ENCODE assay signal across 8 cellular contexts in genomic region chr19:1860821-1861598, GRCh38. TPM values are rescaled to one million over a fixed set of nuclear protein-coding genes. Genes with fewer than 3 reads are reported as not detected.
DNase-seq lines count a peak whose midpoint lies in the region; ATAC-seq, FAIRE-seq and TF ChIP-seq lines count a peak whose summit lies in the region.

No MANE protein-coding gene starts in this region.

- TF ChIP-seq CTCF in GM06990 (IDR thresholded peaks at IDR 0.05; ENCODE audit: insufficient read depth, low read length, poor library complexity, severe bottlenecking) (no peak), PC-3 (conservative IDR thresholded peaks at IDR 0.05; ENCODE audit: low read depth, low read length) (no peak), endothelial cell of umbilical vein (IDR thresholded peaks at IDR 0.05; ENCODE audit: extremely low read depth in 1 of 2, insufficient read depth in 1 of 2, low read depth in 1 of 2, low read length in 2 of 2) (no peak), progenitor cell of endocrine pancreas (IDR thresholded peaks at IDR 0.05; ENCODE audit: unreplicated experiment) (no peak)

- H3K9me3 ChIP-seq in PC-3 (ENCODE audit: low read length) (no peaks in the 10 kb centered on the region), endothelial cell of umbilical vein (replicated peaks; ENCODE audit: control insufficient read depth, insufficient read depth, low read length) (no peaks in the 10 kb centered on the region)

- BruUV-seq in PC-3 (replicated peaks; lab: Mats Ljungman, UMichigan) (no TSS peak), endothelial cell of umbilical vein (replicated peaks; lab: Mats Ljungman, UMichigan) (no TSS peak)

- DNase-seq in GM06990 (ENCODE audit: extremely low read depth, insufficient read length) (no peak), PC-3 (no peak), endothelial cell of umbilical vein (ENCODE audit: low read depth, low spot score) (no peak), progenitor cell of endocrine pancreas (ENCODE audit: low spot score, unreplicated experiment) (no peak), NCI-H345 treated with DMSO at 0.1 percent for 48 hours (lab: John Stamatoyannopoulos, UW; ENCODE audit: unreplicated experiment) (no peak), NCI-H748 treated with DMSO at 0.1 percent for 48 hours (lab: John Stamatoyannopoulos, UW) (no peak), SKM-1 treated with dmso at 0.1 percent for 144 hours (lab: John Stamatoyannopoulos, UW; ENCODE audit: unreplicated experiment) (no peak)
- no peak for DNase-seq in activated CD4-positive, CD25-positive, alpha-beta regulatory T cell (lab: John Stamatoyannopoulos, UW)

- H3K27me3 ChIP-seq in GM06990 (replicated peaks; ENCODE audit: control insufficient read depth, insufficient read depth, low read length) (no peaks in the 10 kb centered on the region), PC-3 (ENCODE audit: low read length) (no peaks in the 10 kb centered on the region), endothelial cell of umbilical vein (ENCODE audit: control insufficient read depth in 2 of 2, insufficient read depth in 2 of 2, low read length in 2 of 2) (no peaks in the 10 kb centered on the region)

- ATAC-seq in PC-3 = no peak

- no peak overlapping the region for H3K27ac Mint-ChIP-seq in progenitor cell of endocrine pancreas

- no peaks in the 10 kb centered on the region for H3K9me2 ChIP-seq in PC-3 (replicated peaks; ENCODE audit: low read length)

- peaks cover 64% of the 10 kb centered on the region for H3K79me2 ChIP-seq in PC-3 (ENCODE audit: low read length)
- H3K79me2 ChIP-seq in endothelial cell of umbilical vein (ENCODE audit: control insufficient read depth, insufficient read depth, low read length) = peaks cover 68% of the 10 kb centered on the region

- H3K4me1 Mint-ChIP-seq in progenitor cell of endocrine pancreas (ENCODE audit: low read depth) = peaks cover 10% of the 10 kb centered on the region

- no peak overlapping the region for H2AFZ ChIP-seq in PC-3 (ENCODE audit: low read length)
- H2AFZ ChIP-seq in endothelial cell of umbilical vein (ENCODE audit: low read depth, low read length) = no peak overlapping the region

- peak overlapping the region; percentile 11 for H3K4me3 Mint-ChIP-seq in progenitor cell of endocrine pancreas (ENCODE audit: low read depth)

- H3K4me2 ChIP-seq in PC-3 (ENCODE audit: low read length) (peak overlapping the region; percentile 95), endothelial cell of umbilical vein (ENCODE audit: insufficient read depth, low read length) (peak overlapping the region; percentile 89)

- H3K27ac ChIP-seq in PC-3 (ENCODE audit: low read length) (no peak overlapping the region), endothelial cell of umbilical vein (ENCODE audit: insufficient read depth, low read depth, low read length) (no peak overlapping the region)

- H3K9me1 ChIP-seq in endothelial cell of umbilical vein (replicated peaks; ENCODE audit: control insufficient read depth, extremely low read depth, insufficient read depth, low read length) = no peaks in the 10 kb centered on the region

- H3K9ac ChIP-seq in PC-3 (ENCODE audit: low read length) (peak overlapping the region; percentile 81), endothelial cell of umbilical vein (replicated peaks; ENCODE audit: extremely low read depth, insufficient read depth, low read length) (peak overlapping the region; percentile 82)

- H3F3A ChIP-seq in PC-3 (ENCODE audit: low read length, unreplicated experiment) = no peaks in the 10 kb centered on the region

- H3K4me3 ChIP-seq in GM06990 (replicated peaks; ENCODE audit: low read depth, low read length) (peak overlapping the region; percentile 70), PC-3 (ENCODE audit: low read length) (peak overlapping the region; percentile 94), endothelial cell of umbilical vein (replicated peaks in 1 of 3; ENCODE audit: insufficient read depth in 1 of 3, low read depth in 1 of 3, low read length in 3 of 3) (peak overlapping the region; percentile 78 to 99 (median 85))

- H3K36me3 Mint-ChIP-seq in progenitor cell of endocrine pancreas (ENCODE audit: insufficient read depth) = no peaks in the 10 kb centered on the region

- H3K4me1 ChIP-seq in PC-3 (ENCODE audit: insufficient read depth, low read length) (peaks cover 17% of the 10 kb centered on the region; the same call in 1 of the 2 replicates), endothelial cell of umbilical vein (ENCODE audit: control insufficient read depth, extremely low read depth, insufficient read depth, low read length) (peaks cover 41% of the 10 kb centered on the region)

- no peaks in the 10 kb centered on the region for H3K9me3 Mint-ChIP-seq in progenitor cell of endocrine pancreas (ENCODE audit: low read depth)

- no peak for FAIRE-seq in endothelial cell of umbilical vein (lab: Jason Lieb, UNC)

- H3K36me3 ChIP-seq in GM06990 (ENCODE audit: control insufficient read depth, insufficient read depth, low read length) (no peaks in the 10 kb centered on the region), PC-3 (ENCODE audit: low read depth, low read length) (no peaks in the 10 kb centered on the region), endothelial cell of umbilical vein (ENCODE audit: control insufficient read depth in 2 of 2, extremely low read depth in 1 of 2, insufficient read depth in 2 of 2, low read length in 2 of 2) (no peaks in the 10 kb centered on the region)

- H3K27me3 Mint-ChIP-seq in progenitor cell of endocrine pancreas = peaks cover 21% of the 10 kb centered on the region

- dilution Hi-C loops in endothelial cell of umbilical vein (cut with MboI; ENCODE audit: extremely low pct_ligation_motif_present, low sequenced_read_pairs) = no loop called here

- no peak for TF ChIP-seq POLR2A in endothelial cell of umbilical vein (IDR thresholded peaks at IDR 0.05; ENCODE audit: low read depth, low read length)

- intact Hi-C loops in PC-3 (cut with micrococcal nuclease) (no loop called here), endothelial cell of umbilical vein (cut with micrococcal nuclease) (no loop called here)

- H4K20me1 ChIP-seq in PC-3 (ENCODE audit: low read length) (peaks cover 27% of the 10 kb centered on the region), endothelial cell of umbilical vein (replicated peaks; ENCODE audit: control insufficient read depth, extremely low read depth, insufficient read depth, low read length) (no peaks in the 10 kb centered on the region)

- CTCF ChIA-PET in PC-3 (lab: Charles Lee) = no interaction called here
- CTCF ChIA-PET in endothelial cell of umbilical vein (lab: Charles Lee) = no interaction called here

- POLR2A ChIA-PET in PC-3 (lab: Charles Lee; ENCODE audit: unreplicated experiment) (no interaction called here), endothelial cell of umbilical vein (lab: Charles Lee) (no interaction called here)

RNA-seq across cellular contexts. Expression of gene KLF16, which starts 2.4 kb away (rescaled TPM):
- 15.1 and 20.9 TPM in 2 replicates for total RNA-seq in PC-3 (2014; rRNA removed)
- total RNA-seq in endothelial cell of umbilical vein = 36.6 and 38.0 TPM in 2 replicates
- polyA plus RNA-seq in endothelial cell of umbilical vein = 11.6 and 22.6 TPM in 2 replicates
- 6.0 and 10.4 TPM in 2 replicates for polyA plus RNA-seq in endothelial cell of umbilical vein (2011; cell fraction: cytosol; rRNA removed)
- 4.4 and 4.6 TPM in 2 replicates for polyA plus RNA-seq in endothelial cell of umbilical vein (2011; cell fraction: nucleus; rRNA removed)
- polyA plus RNA-seq in endothelial cell of umbilical vein (2012) = 12.1 and 19.5 TPM in 2 replicates
- polyA minus RNA-seq in endothelial cell of umbilical vein = 3.1 and 3.2 TPM in 2 replicates
- polyA minus RNA-seq in endothelial cell of umbilical vein (2011; cell fraction: cytosol; rRNA and poly(A)+ RNA removed) = 19.7 TPM
- 2.0 and 3.2 TPM in 2 replicates for polyA minus RNA-seq in endothelial cell of umbilical vein (2011; cell fraction: nucleus; rRNA and poly(A)+ RNA removed)
- 13.2 and 13.5 TPM in 2 replicates for total RNA-seq in progenitor cell of endocrine pancreas

RNA-seq across cellular contexts. Expression of gene REXO1, which starts 12.7 kb away (rescaled TPM):
- total RNA-seq in PC-3 (2014; rRNA removed) (21.4 and 24.3 TPM in 2 replicates), endothelial cell of umbilical vein (41.1 and 44.6 TPM in 2 replicates), progenitor cell of endocrine pancreas (42.8 and 44.6 TPM in 2 replicates)
- 56.9 and 88.8 TPM in 2 replicates for polyA plus RNA-seq in endothelial cell of umbilical vein
- 18.9 and 26.1 TPM in 2 replicates for polyA plus RNA-seq in endothelial cell of umbilical vein (2011; cell fraction: cytosol; rRNA removed)
- 112 and 117 TPM in 2 replicates for polyA plus RNA-seq in endothelial cell of umbilical vein (2011; cell fraction: nucleus; rRNA removed)
- 23.1 and 32.6 TPM in 2 replicates for polyA plus RNA-seq in endothelial cell of umbilical vein (2012)
- polyA minus RNA-seq in endothelial cell of umbilical vein = 13.5 and 14.6 TPM in 2 replicates
- polyA minus RNA-seq in endothelial cell of umbilical vein (2011; cell fraction: cytosol; rRNA and poly(A)+ RNA removed) = 18.6 TPM
- polyA minus RNA-seq in endothelial cell of umbilical vein (2011; cell fraction: nucleus; rRNA and poly(A)+ RNA removed) = 13.1 and 32.2 TPM in 2 replicates

RNA-seq across cellular contexts. Expression of gene ABHD17A, which starts 24.3 kb away (rescaled TPM):
- 101 and 102 TPM in 2 replicates for total RNA-seq in PC-3 (2014; rRNA removed)
- 89.8 and 97.0 TPM in 2 replicates for total RNA-seq in endothelial cell of umbilical vein
- polyA plus RNA-seq in endothelial cell of umbilical vein = 143 and 179 TPM in 2 replicates
- polyA plus RNA-seq in endothelial cell of umbilical vein (2011; cell fraction: cytosol; rRNA removed) = 38.4 and 71.7 TPM in 2 replicates
- 76.9 and 77.9 TPM in 2 replicates for polyA plus RNA-seq in endothelial cell of umbilical vein (2011; cell fraction: nucleus; rRNA removed)
- 29.4 and 57.3 TPM in 2 replicates for polyA plus RNA-seq in endothelial cell of umbilical vein (2012)
- polyA minus RNA-seq in endothelial cell of umbilical vein = 41.1 and 52.8 TPM in 2 replicates
- polyA minus RNA-seq in endothelial cell of umbilical vein (2011; cell fraction: cytosol; rRNA and poly(A)+ RNA removed) = 28.8 TPM
- polyA minus RNA-seq in endothelial cell of umbilical vein (2011; cell fraction: nucleus; rRNA and poly(A)+ RNA removed) = 11.6 and 18.8 TPM in 2 replicates
- 46.5 and 48.8 TPM in 2 replicates for total RNA-seq in progenitor cell of endocrine pancreas

RNA-seq across cellular contexts. Expression of gene ADAT3, which starts 44.2 kb away (rescaled TPM):
- total RNA-seq in PC-3 (2014; rRNA removed) (8.4 and 10.3 TPM in 2 replicates), endothelial cell of umbilical vein (8.0 and 11.7 TPM in 2 replicates), progenitor cell of endocrine pancreas (14.1 and 16.2 TPM in 2 replicates)
- polyA plus RNA-seq in endothelial cell of umbilical vein = 5.7 and 8.6 TPM in 2 replicates
- polyA plus RNA-seq in endothelial cell of umbilical vein (2011; cell fraction: cytosol; rRNA removed) = 1.1 and 2.6 TPM in 2 replicates
- polyA plus RNA-seq in endothelial cell of umbilical vein (2011; cell fraction: nucleus; rRNA removed) = 3.4 and 3.8 TPM in 2 replicates
- 1.7 and 2.9 TPM in 2 replicates for polyA plus RNA-seq in endothelial cell of umbilical vein (2012)
- polyA minus RNA-seq in endothelial cell of umbilical vein = 2.0 and 3.3 TPM in 2 replicates
- polyA minus RNA-seq in endothelial cell of umbilical vein (2011; cell fraction: cytosol; rRNA and poly(A)+ RNA removed) = 5.0 TPM
- polyA minus RNA-seq in endothelial cell of umbilical vein (2011; cell fraction: nucleus; rRNA and poly(A)+ RNA removed) = 2.8 and 7.1 TPM in 2 replicates

RNA-seq across cellular contexts. Expression of gene SCAMP4, which starts 44.2 kb away (rescaled TPM):
- total RNA-seq in PC-3 (2014; rRNA removed) (61.5 and 73.7 TPM in 2 replicates), endothelial cell of umbilical vein (68.2 and 72.2 TPM in 2 replicates), progenitor cell of endocrine pancreas (101 and 102 TPM in 2 replicates)
- 24.4 and 29.6 TPM in 2 replicates for polyA plus RNA-seq in endothelial cell of umbilical vein
- polyA plus RNA-seq in endothelial cell of umbilical vein (2011; cell fraction: cytosol; rRNA removed) = 16.1 and 22.8 TPM in 2 replicates
- 33.4 and 36.5 TPM in 2 replicates for polyA plus RNA-seq in endothelial cell of umbilical vein (2011; cell fraction: nucleus; rRNA removed)
- polyA plus RNA-seq in endothelial cell of umbilical vein (2012) = 28.5 and 51.3 TPM in 2 replicates
- 23.8 and 26.8 TPM in 2 replicates for polyA minus RNA-seq in endothelial cell of umbilical vein
- 29.4 TPM for polyA minus RNA-seq in endothelial cell of umbilical vein (2011; cell fraction: cytosol; rRNA and poly(A)+ RNA removed)
- 16.2 and 22.0 TPM in 2 replicates for polyA minus RNA-seq in endothelial cell of umbilical vein (2011; cell fraction: nucleus; rRNA and poly(A)+ RNA removed)
